In genomic region chr1:51210676-51211075, GRCh38 we compare ENCODE assay signal across 31 cellular contexts.
"Had no signal": no experiment of that assay in that cellular context is flagged by ENCODE, and none has a peak within 500 bp of the region (broad histone marks: within the 10 kb centered on the region; RNA-seq: fewer than 3 reads in every experiment).

No MANE protein-coding gene starts in this region.

- H3K9me3 ChIP-seq: esophagus muscularis mucosa, gastrocnemius medialis had no signal

- H3K4me1 ChIP-seq: gastrocnemius medialis had no signal

- H3K4me3 Mint-ChIP-seq: activated CD4-positive, alpha-beta memory T cell treated with anti-CD3 and anti-CD28 coated beads for 36 hours; activated CD4-positive, alpha-beta T cell treated with anti-CD3 and anti-CD28 coated beads for 36 hours; activated CD4-positive, alpha-beta T cell treated with anti-CD3 and anti-CD28 coated beads, Interleukin-2, amount 10 ng/mL, durations not matched to agents 24 days and 14 days; activated CD8-positive, alpha-beta memory T cell treated with anti-CD3 and anti-CD28 coated beads, Interleukin-2, amount 10 ng/mL, durations not matched to agents 7 days and 5 days; activated CD8-positive, alpha-beta T cell treated with anti-CD3 and anti-CD28 coated beads, Interleukin-2, amount 10 ng/mL, durations not matched to agents 7 days and 5 days; activated naive CD4-positive, alpha-beta T cell treated with anti-CD3 and anti-CD28 coated beads, Interleukin-2, amount 10 ng/mL, durations not matched to agents 7 days and 5 days; activated naive CD8-positive, alpha-beta T cell treated with anti-CD3 and anti-CD28 coated beads, Interleukin-2, amount 10 ng/mL, durations not matched to agents 7 days and 5 days; central memory CD8-positive, alpha-beta T cell; effector memory CD8-positive, alpha-beta T cell; T-helper 17 cell; T-helper 2 cell treated with Interferon-gamma antibody and Interleukin-4, amounts not matched to agents 5 μg/mL and 100 μg/mL, for 36 hours had no signal

- H3K36me3 Mint-ChIP-seq: activated CD4-positive, alpha-beta memory T cell treated with anti-CD3 and anti-CD28 coated beads for 36 hours; activated CD8-positive, alpha-beta memory T cell treated with anti-CD3 and anti-CD28 coated beads, Interleukin-2, amount 10 ng/mL, durations not matched to agents 7 days and 5 days; activated naive CD4-positive, alpha-beta T cell treated with anti-CD3 and anti-CD28 coated beads, Interleukin-2, amount 10 ng/mL, durations not matched to agents 7 days and 5 days; activated naive CD4-positive, alpha-beta T cell treated with anti-CD3 and anti-CD28 coated beads, Interleukin-2, amount 50 U/mL, for 72 hours; activated naive CD8-positive, alpha-beta T cell treated with anti-CD3 and anti-CD28 coated beads, Interleukin-2, amount 10 ng/mL, durations not matched to agents 7 days and 5 days had no signal

- H3K27me3 Mint-ChIP-seq: activated CD4-positive, alpha-beta memory T cell treated with anti-CD3 and anti-CD28 coated beads for 36 hours; activated CD4-positive, alpha-beta T cell treated with anti-CD3 and anti-CD28 coated beads for 36 hours; activated CD4-positive, alpha-beta T cell treated with anti-CD3 and anti-CD28 coated beads, Interleukin-2, amount 10 ng/mL, durations not matched to agents 24 days and 14 days; activated CD8-positive, alpha-beta memory T cell treated with anti-CD3 and anti-CD28 coated beads, Interleukin-2, amount 10 ng/mL, durations not matched to agents 7 days and 5 days; activated naive CD8-positive, alpha-beta T cell treated with anti-CD3 and anti-CD28 coated beads, Interleukin-2, amount 10 ng/mL, durations not matched to agents 7 days and 5 days; central memory CD8-positive, alpha-beta T cell; effector memory CD8-positive, alpha-beta T cell; T-helper 17 cell had no signal

- ATAC-seq: activated CD4-positive, alpha-beta T cell treated with anti-CD3 and anti-CD28 coated beads for 36 hours; activated CD8-positive, alpha-beta memory T cell treated with anti-CD3 and anti-CD28 coated beads, Interleukin-2, amount 10 ng/mL, durations not matched to agents 7 days and 5 days; activated CD8-positive, alpha-beta T cell treated with anti-CD3 and anti-CD28 coated beads, Interleukin-2, amount 10 ng/mL, durations not matched to agents 7 days and 5 days; activated naive CD4-positive, alpha-beta T cell treated with anti-CD3 and anti-CD28 coated beads, Interleukin-2, amount 50 U/mL, for 72 hours; effector memory CD8-positive, alpha-beta T cell; foreskin keratinocyte; gastrocnemius medialis; T-helper 17 cell had no signal

- H3K4me3 ChIP-seq: coronary artery, esophagus muscularis mucosa, gastrocnemius medialis had no signal

- H3K27me3 ChIP-seq: brain microvascular endothelial cell, esophagus muscularis mucosa, foreskin keratinocyte, gastrocnemius medialis had no signal

- H3K27ac ChIP-seq: brain microvascular endothelial cell, coronary artery, esophagus muscularis mucosa, foreskin keratinocyte, gastrocnemius medialis had no signal

- H3K9me3 Mint-ChIP-seq: activated CD4-positive, alpha-beta memory T cell treated with anti-CD3 and anti-CD28 coated beads for 36 hours; activated CD4-positive, alpha-beta T cell treated with anti-CD3 and anti-CD28 coated beads, Interleukin-2, amount 10 ng/mL, durations not matched to agents 24 days and 14 days; activated naive CD4-positive, alpha-beta T cell treated with anti-CD3 and anti-CD28 coated beads, Interleukin-2, amount 10 ng/mL, durations not matched to agents 7 days and 5 days; activated naive CD4-positive, alpha-beta T cell treated with anti-CD3 and anti-CD28 coated beads, Interleukin-2, amount 50 U/mL, for 72 hours; activated naive CD8-positive, alpha-beta T cell treated with anti-CD3 and anti-CD28 coated beads, Interleukin-2, amount 10 ng/mL, durations not matched to agents 7 days and 5 days; central memory CD8-positive, alpha-beta T cell; effector memory CD8-positive, alpha-beta T cell; T-helper 2 cell treated with Interferon-gamma antibody and Interleukin-4, amounts not matched to agents 5 μg/mL and 100 μg/mL, for 36 hours had no signal

- H3K36me3 ChIP-seq: brain microvascular endothelial cell, esophagus muscularis mucosa, gastrocnemius medialis had no signal

- H3K27ac Mint-ChIP-seq: activated CD4-positive, alpha-beta memory T cell treated with anti-CD3 and anti-CD28 coated beads for 36 hours; activated CD4-positive, alpha-beta T cell treated with anti-CD3 and anti-CD28 coated beads for 36 hours; activated CD4-positive, alpha-beta T cell treated with anti-CD3 and anti-CD28 coated beads, Interleukin-2, amount 10 ng/mL, durations not matched to agents 24 days and 14 days; activated CD8-positive, alpha-beta memory T cell treated with anti-CD3 and anti-CD28 coated beads, Interleukin-2, amount 10 ng/mL, durations not matched to agents 7 days and 5 days; activated CD8-positive, alpha-beta T cell treated with anti-CD3 and anti-CD28 coated beads, Interleukin-2, amount 10 ng/mL, durations not matched to agents 7 days and 5 days; activated naive CD4-positive, alpha-beta T cell treated with anti-CD3 and anti-CD28 coated beads, Interleukin-2, amount 10 ng/mL, durations not matched to agents 7 days and 5 days; activated naive CD4-positive, alpha-beta T cell treated with anti-CD3 and anti-CD28 coated beads, Interleukin-2, amount 50 U/mL, for 72 hours; activated naive CD8-positive, alpha-beta T cell treated with anti-CD3 and anti-CD28 coated beads, Interleukin-2, amount 10 ng/mL, durations not matched to agents 7 days and 5 days; effector memory CD8-positive, alpha-beta T cell; T-helper 17 cell; T-helper 2 cell treated with Interferon-gamma antibody and Interleukin-4, amounts not matched to agents 5 μg/mL and 100 μg/mL, for 36 hours had no signal

- DNase-seq: activated CD4-positive, alpha-beta memory T cell treated with anti-CD3 and anti-CD28 coated beads for 36 hours; activated CD4-positive, alpha-beta T cell treated with anti-CD3 and anti-CD28 coated beads for 36 hours; activated CD4-positive, alpha-beta T cell treated with anti-CD3 and anti-CD28 coated beads, Interleukin-2, amount 10 ng/mL, durations not matched to agents 24 days and 14 days; activated CD4-positive, CD25-positive, alpha-beta regulatory T cell; activated CD4-positive, CD25-positive, alpha-beta regulatory T cell treated with anti-CD3 and anti-CD28 coated beads, Interleukin-2, amount 50 U/mL, for 72 hours; activated CD8-positive, alpha-beta memory T cell treated with anti-CD3 and anti-CD28 coated beads, Interleukin-2, amount 10 ng/mL, durations not matched to agents 7 days and 5 days; activated CD8-positive, alpha-beta memory T cell treated with anti-CD3 and anti-CD28 coated beads, Interleukin-2, amount 50 U/mL, for 4 hours; activated CD8-positive, alpha-beta T cell treated with anti-CD3 and anti-CD28 coated beads, Interleukin-2, amount 10 ng/mL, durations not matched to agents 7 days and 5 days; activated gamma-delta T cell; activated naive CD4-positive, alpha-beta T cell; activated naive CD4-positive, alpha-beta T cell treated with anti-CD3 and anti-CD28 coated beads, Interleukin-2, amount 10 ng/mL, durations not matched to agents 7 days and 5 days; activated naive CD8-positive, alpha-beta T cell treated with anti-CD3 and anti-CD28 coated beads, Interleukin-2, amount 10 ng/mL, durations not matched to agents 7 days and 5 days; activated T-cell treated with anti-CD3 and anti-CD28 coated beads, Interleukin-2, amount 50 U/mL, for 1 hour; activated T-cell treated with anti-CD3 and anti-CD28 coated beads, Interleukin-2, amount 50 U/mL, for 48 hours; amniotic stem cell; anterior cingulate cortex; brain microvascular endothelial cell; dermis blood vessel endothelial cell; effector CD4-positive, alpha-beta T cell; effector memory CD8-positive, alpha-beta T cell; erythroblast; foreskin keratinocyte; gastrocnemius medialis; T-helper 1 cell; T-helper 17 cell; T1000 had no signal
